9 cellular contexts compared by ENCODE assay signal in the genomic region with DNA sequence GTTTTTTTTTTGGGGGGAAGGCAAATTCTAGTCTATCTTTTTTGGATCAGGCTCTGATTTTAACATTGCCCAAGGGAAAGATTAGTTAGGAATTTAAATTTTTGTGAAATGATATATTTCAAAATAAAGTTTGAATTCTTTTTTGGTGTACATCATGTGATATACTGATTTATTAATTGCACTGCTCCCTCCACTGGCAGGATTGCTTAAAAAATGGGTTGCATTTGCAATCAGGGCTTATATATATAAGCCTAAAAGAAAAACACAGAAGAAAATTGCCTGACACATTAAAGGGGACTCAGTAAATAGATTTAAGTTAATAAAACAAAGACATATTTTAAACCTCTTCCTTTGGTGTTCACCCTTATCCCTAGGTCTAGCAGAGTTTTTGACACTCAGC. TPM values are rescaled to one million over a fixed set of nuclear protein-coding genes. Genes with fewer than 3 reads are reported as not detected.
DNase-seq lines count a peak whose midpoint lies in the region; ATAC-seq, FAIRE-seq and TF ChIP-seq lines count a peak whose summit lies in the region.
"Had no signal": no experiment of that assay in that cellular context is flagged by ENCODE, and none has a peak within 500 bp of the region (broad histone marks: within the 10 kb centered on the region; RNA-seq: fewer than 3 reads in every experiment).

No MANE protein-coding gene starts in this region.

- TF ChIP-seq CTCF in AG10803 (conservative IDR thresholded peaks at IDR 0.05; ENCODE audit: low read length): peak; percentile 60
- TF ChIP-seq CTCF in mammary epithelial cell (conservative IDR thresholded peaks at IDR 0.05 in 1 of 2, IDR thresholded peaks at IDR 0.05 in 1 of 2; ENCODE audit: extremely low read depth in 1 of 2, insufficient read depth in 1 of 2, low read depth in 1 of 2, low read length in 2 of 2): peak; percentile 38 to 43

- in situ Hi-C loops in mammary epithelial cell (cut with MboI; ENCODE audit: low sequenced_read_pairs in 2 of 2): no loop called here

- no peak for TF ChIP-seq POLR2A in GM12892 (IDR thresholded peaks at IDR 0.05; ENCODE audit: low read depth, low read length)

- dilution Hi-C loops in mammary epithelial cell (cut with HindIII; ENCODE audit: low sequenced_read_pairs): no loop called here

- H3K9me3 ChIP-seq in HUES48 (ENCODE audit: control insufficient read depth, insufficient read depth, low read length): no peaks in the 10 kb centered on the region
- no peaks in the 10 kb centered on the region for H3K9me3 ChIP-seq in mammary epithelial cell (replicated peaks; ENCODE audit: insufficient read depth, low read length)
- no peaks in the 10 kb centered on the region for H3K9me3 ChIP-seq in muscle layer of colon (ENCODE audit: low read length)
- H3K9me3 ChIP-seq: transverse colon had no signal

- H3K79me2 ChIP-seq in mammary epithelial cell (ENCODE audit: insufficient read depth, low read length): peaks cover 45% of the 10 kb centered on the region

- no TSS peak for BruUV-seq in mammary epithelial cell (replicated peaks; lab: Mats Ljungman, UMichigan)

- H4K20me1 ChIP-seq in mammary epithelial cell (ENCODE audit: insufficient read depth, low read length): no peaks in the 10 kb centered on the region

- no peak overlapping the region for H2AFZ ChIP-seq in mammary epithelial cell (ENCODE audit: low read depth, low read length)

- peak overlapping the region; percentile 82 for H3K4me3 ChIP-seq in AG10803 (ENCODE audit: low read length)
- peak overlapping the region; percentile 98 for H3K4me3 ChIP-seq in HUES48 (ENCODE audit: low read depth, low read length)
- H3K4me3 ChIP-seq in mammary epithelial cell (replicated peaks in 1 of 3; ENCODE audit: insufficient read depth in 1 of 3, low read depth in 2 of 3, low read length in 3 of 3): peak overlapping the region; percentile 84 to 98 (median 85)
- H3K4me3 ChIP-seq in muscle layer of colon (ENCODE audit: low read depth in 1 of 2, low read length in 2 of 2): peak overlapping the region; percentile 77 to 97

- H3K27ac ChIP-seq in HUES48 (ENCODE audit: low read depth, low read length) (no peak overlapping the region), mammary epithelial cell (ENCODE audit: insufficient read depth, low read depth, low read length) (peak overlapping the region; percentile 96), muscle layer of colon (ENCODE audit: low read depth, low read length) (no peak overlapping the region)

- CTCF ChIA-PET in mammary epithelial cell (lab: Charles Lee; ENCODE audit: low non-redundant PET): no interaction called here

- H3K4me2 ChIP-seq in mammary epithelial cell (ENCODE audit: insufficient read depth, low read depth, low read length): peak overlapping the region; percentile 91

- no peaks in the 10 kb centered on the region for H3K27me3 ChIP-seq in HUES48 (ENCODE audit: control insufficient read depth, insufficient read depth, low read length)
- H3K27me3 ChIP-seq in mammary epithelial cell (ENCODE audit: insufficient read depth, low read length): no peaks in the 10 kb centered on the region
- no peaks in the 10 kb centered on the region for H3K27me3 ChIP-seq in muscle layer of colon (ENCODE audit: control insufficient read depth in 1 of 2, insufficient read depth in 2 of 2, low read length in 2 of 2)

- DNase-seq in AG10803 (ENCODE audit: low read depth): peak; percentile 63
- peak; percentile 17 for DNase-seq in mammary epithelial cell
- DNase-seq in NCI-H510A treated with DMSO at 0.1 percent for 48 hours (lab: John Stamatoyannopoulos, UW): no peak
- no peak for DNase-seq in GM12892 (ENCODE audit: insufficient read length)
- no peak for DNase-seq in NK-92 treated with Interleukin-12 subunit alpha and Interleukin-12 subunit beta, amount 100 ng/mL, for 24 hours (lab: John Stamatoyannopoulos, UW)
- DNase-seq: transverse colon had no signal

- H3K9ac ChIP-seq in HUES48 (ENCODE audit: low read depth, low read length) (no peak overlapping the region), mammary epithelial cell (ENCODE audit: insufficient read depth, low read length) (peak overlapping the region; percentile 99), muscle layer of colon (ENCODE audit: low read length) (no peak overlapping the region)

- H3K4me1 ChIP-seq in HUES48 (ENCODE audit: control insufficient read depth, insufficient read depth, low read length) (no peaks in the 10 kb centered on the region), mammary epithelial cell (ENCODE audit: insufficient read depth, low read length) (peaks cover 17% of the 10 kb centered on the region), muscle layer of colon (ENCODE audit: insufficient read depth, low read length) (peaks cover 27% of the 10 kb centered on the region)

- intact Hi-C loops in mammary epithelial cell (cut with micrococcal nuclease): no loop called here

- no peak for ATAC-seq in HG03280 (IDR thresholded peaks at IDR 0.05; ENCODE audit: unreplicated experiment)

- no peak for FAIRE-seq in GM12892 (lab: Jason Lieb, UNC)

- H3K36me3 ChIP-seq in HUES48 (ENCODE audit: control insufficient read depth, insufficient read depth, low read length) (peaks cover 15% of the 10 kb centered on the region), mammary epithelial cell (ENCODE audit: insufficient read depth, low read length) (peaks cover 15% of the 10 kb centered on the region), muscle layer of colon (ENCODE audit: insufficient read depth, low read length) (no peaks in the 10 kb centered on the region)
- H3K36me3 ChIP-seq: transverse colon had no signal

RNA-seq across cellular contexts. Expression of a gene that starts 1.2 kb away (rescaled TPM):
- 10 to 100 TPM; 32.5 to 38.3 TPM for total RNA-seq in mammary epithelial cell
- polyA plus RNA-seq in mammary epithelial cell: 12.9 TPM
- polyA minus RNA-seq in mammary epithelial cell: 17.5 TPM
- 0.25 TPM for polyA plus RNA-seq in GM12892 (2012; ENCODE audit: missing spikeins)

RNA-seq across cellular contexts. Expression of a gene that starts 18.4 kb away (rescaled TPM):
- total RNA-seq in mammary epithelial cell: 10 to 100 TPM; 66.1 to 71.2 TPM
- polyA plus RNA-seq in mammary epithelial cell: 63.5 TPM
- polyA minus RNA-seq in mammary epithelial cell: 33.0 TPM
- 49.8 TPM for polyA plus RNA-seq in GM12892 (2012; ENCODE audit: missing spikeins)

Comparison
In these comparisons a context has a peak if more than half of its experiments do, and no peak if none do; other contexts are left out.
1. DNase-seq: peak in AG10803 (single experiment) and mammary epithelial cell (single experiment); none in NCI-H510A treated with DMSO at 0.1 percent for 48 hours (single experiment), GM12892 (single experiment) and NK-92 treated with Interleukin-12 subunit alpha and Interleukin-12 subunit beta, amount 100 ng/mL, for 24 hours (single experiment).
2. Peak in every context shown above with its lines, with median percentiles within 50 percentile points of each other: H3K4me3 ChIP-seq.